7 cellular contexts compared by ENCODE assay signal in the genomic region with DNA sequence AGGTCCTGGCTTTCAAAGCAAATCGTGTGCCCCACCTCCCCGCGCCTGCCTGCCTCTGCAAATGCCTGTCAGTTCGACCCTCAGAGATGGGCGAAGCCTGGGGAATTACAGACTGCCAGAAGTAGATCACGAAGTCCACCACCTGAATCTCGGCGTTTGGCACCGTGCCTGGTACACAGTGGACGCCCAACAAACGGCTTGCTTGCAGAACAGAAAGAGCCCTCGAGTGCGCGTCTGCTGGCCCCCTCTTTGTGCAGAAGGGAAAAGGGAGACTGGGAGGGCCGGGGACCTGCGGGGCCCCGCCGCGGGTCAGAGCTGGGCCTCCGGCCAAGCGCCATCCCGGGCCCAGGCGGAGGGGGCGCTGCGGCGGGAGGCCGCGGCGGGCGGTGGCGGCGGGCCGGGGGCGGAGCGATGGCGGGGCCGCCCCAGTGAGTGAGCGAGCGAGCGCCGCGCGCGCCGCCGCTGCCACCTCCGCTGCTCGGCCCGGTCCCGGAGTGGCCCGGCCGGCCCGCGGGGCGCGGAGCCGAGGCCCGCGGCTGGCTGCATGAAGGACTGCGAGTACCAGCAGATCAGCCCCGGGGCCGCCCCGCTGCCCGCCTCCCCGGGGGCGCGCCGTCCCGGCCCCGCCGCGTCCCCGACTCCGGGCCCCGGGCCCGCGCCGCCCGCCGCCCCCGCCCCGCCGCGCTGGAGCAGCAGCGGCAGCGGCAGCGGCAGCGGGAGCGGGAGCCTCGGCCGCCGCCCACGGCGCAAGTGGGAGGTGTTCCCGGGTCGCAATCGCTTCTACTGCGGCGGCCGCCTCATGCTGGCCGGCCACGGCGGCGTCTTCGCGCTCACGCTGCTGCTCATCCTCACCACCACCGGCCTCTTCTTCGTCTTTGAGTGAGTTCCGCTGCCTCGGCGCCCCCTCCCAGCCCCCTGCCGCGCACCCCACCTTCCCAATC. TPM values are rescaled to one million over a fixed set of nuclear protein-coding genes. Genes with fewer than 3 reads are reported as not detected.
DNase-seq lines count a peak whose midpoint lies in the region; ATAC-seq, FAIRE-seq and TF ChIP-seq lines count a peak whose summit lies in the region.

A gene with protein sequence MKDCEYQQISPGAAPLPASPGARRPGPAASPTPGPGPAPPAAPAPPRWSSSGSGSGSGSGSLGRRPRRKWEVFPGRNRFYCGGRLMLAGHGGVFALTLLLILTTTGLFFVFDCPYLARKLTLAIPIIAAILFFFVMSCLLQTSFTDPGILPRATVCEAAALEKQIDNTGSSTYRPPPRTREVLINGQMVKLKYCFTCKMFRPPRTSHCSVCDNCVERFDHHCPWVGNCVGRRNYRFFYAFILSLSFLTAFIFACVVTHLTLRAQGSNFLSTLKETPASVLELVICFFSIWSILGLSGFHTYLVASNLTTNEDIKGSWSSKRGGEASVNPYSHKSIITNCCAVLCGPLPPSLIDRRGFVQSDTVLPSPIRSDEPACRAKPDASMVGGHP (plus strand): TSS at position 428 of the 941 bp plus-strand sequence. CDS start 117 bp downstream, at position 545.

- H3K9me3 ChIP-seq in keratinocyte (ENCODE audit: control insufficient read depth, low read depth, low read length) = no peaks in the 10 kb centered on the region

- dilution Hi-C loops in keratinocyte (cut with MboI; ENCODE audit: extremely low pct_ligation_motif_present, low sequenced_read_pairs) = no loop called here

- H3K27me3 Mint-ChIP-seq in central memory CD8-positive, alpha-beta T cell = no peaks in the 10 kb centered on the region

- peak; percentile 78 for ATAC-seq in HG02610 (IDR thresholded peaks at IDR 0.05; ENCODE audit: unreplicated experiment)
- ATAC-seq in central memory CD8-positive, alpha-beta T cell (replicated peaks; ENCODE audit: extremely low read depth, poor library complexity, severe bottlenecking) = peak; percentile 85

- H3K79me2 ChIP-seq in keratinocyte (ENCODE audit: control insufficient read depth, insufficient read depth, low read length) = peaks cover 40% of the 10 kb centered on the region

- TF ChIP-seq POLR2A in GM12891 (IDR thresholded peaks at IDR 0.05; ENCODE audit: low read depth, low read length) = peak; percentile 55; the same call in 1 of the 2 replicates

- H3K36me3 Mint-ChIP-seq in central memory CD8-positive, alpha-beta T cell (ENCODE audit: insufficient read depth) = peaks cover 11% of the 10 kb centered on the region

- DNase-seq in GM12891 (ENCODE audit: insufficient read length, low spot score) (peak; percentile 72), NCI-H2029 (lab: John Stamatoyannopoulos, UW) (peak; percentile 47), keratinocyte (ENCODE audit: low read depth, low spot score) (no peak)
- DNase-seq in activated CD4-positive, CD25-positive, alpha-beta regulatory T cell (lab: John Stamatoyannopoulos, UW) = peak; percentile 34 to 66 (median 54)
- DNase-seq in central memory CD8-positive, alpha-beta T cell (ENCODE audit: low spot score in 2 of 2) = peak; percentile 56
- peak in 2 of 3 donors; percentile 49 to 70 for DNase-seq in stimulated activated CD4-positive, alpha-beta T cell treated with anti-CD3 and anti-CD28 coated beads, Interleukin-12 subunit alpha, Interleukin-12 subunit beta, amount 100 ng/mL, for 48 hours (ENCODE audit: low read depth in 2 of 3, low spot score in 1 of 3)

- no peaks in the 10 kb centered on the region for H3K9me3 Mint-ChIP-seq in central memory CD8-positive, alpha-beta T cell

- H3K9ac ChIP-seq in keratinocyte (ENCODE audit: control insufficient read depth, extremely low read depth, insufficient read depth, low read length) = peak within 1 kb of the TSS; percentile 81

- H3K27ac ChIP-seq in keratinocyte (ENCODE audit: control insufficient read depth, insufficient read depth, low read length) = peak within 1 kb of the TSS; percentile 61

- FAIRE-seq in GM12891 (lab: Jason Lieb, UNC) (peak; percentile 77), keratinocyte (lab: Jason Lieb, UNC) (no peak)

- peak within 1 kb of the TSS; percentile 96 for H3K27ac Mint-ChIP-seq in central memory CD8-positive, alpha-beta T cell (ENCODE audit: low read depth)

- H3K4me1 ChIP-seq in keratinocyte (ENCODE audit: control insufficient read depth, extremely low read depth, insufficient read depth, low read length) = peaks cover 30% of the 10 kb centered on the region

- H3K9me1 ChIP-seq in keratinocyte (ENCODE audit: control insufficient read depth, extremely low read depth, insufficient read depth, low read length) = peaks cover 4% of the 10 kb centered on the region

- peak within 1 kb of the TSS; percentile 99 for H2AFZ ChIP-seq in keratinocyte (ENCODE audit: control insufficient read depth, low read length)

- peaks cover 45% of the 10 kb centered on the region for H3K4me1 Mint-ChIP-seq in central memory CD8-positive, alpha-beta T cell

- H3K4me3 ChIP-seq in keratinocyte (ENCODE audit: control insufficient read depth in 2 of 3, extremely low read depth in 1 of 3, insufficient read depth in 2 of 3, low read depth in 1 of 3, low read length in 3 of 3) = peak within 1 kb of the TSS; percentile 64 to 85 (median 68)

- H4K20me1 ChIP-seq in keratinocyte (ENCODE audit: control insufficient read depth, extremely low read depth, insufficient read depth, low read length) = no peaks in the 10 kb centered on the region

- H3K4me3 Mint-ChIP-seq in central memory CD8-positive, alpha-beta T cell = peak within 1 kb of the TSS; percentile 93

- peaks cover 2 to 15% of the 10 kb centered on the region in 2 experiments for H3K36me3 ChIP-seq in keratinocyte (ENCODE audit: control insufficient read depth in 2 of 2, extremely low read depth in 1 of 2, insufficient read depth in 2 of 2, low read length in 2 of 2)

- peak within 1 kb of the TSS; percentile 94 for H3K4me2 ChIP-seq in keratinocyte (ENCODE audit: control insufficient read depth, extremely low read depth, insufficient read depth, low read depth, low read length)

- no peaks in the 10 kb centered on the region for H3K27me3 ChIP-seq in keratinocyte (ENCODE audit: control insufficient read depth, extremely low read depth, insufficient read depth, low read length)

- TF ChIP-seq CTCF in keratinocyte (optimal IDR thresholded peaks at IDR 0.05 in 1 of 3, IDR thresholded peaks at IDR 0.05 in 1 of 3, conservative IDR thresholded peaks at IDR 0.05 in 1 of 3; ENCODE audit: extremely low read depth in 1 of 3, insufficient read depth in 2 of 3, low read length in 3 of 3) = peak in 2 of 3 experiments; percentile 43 to 63

TF ChIP-seq in GM12891, 5 proteins besides CTCF, POLR2A, EP300 and RAD21:
- TF ChIP-seq POLR2AphosphoS5 (IDR thresholded peaks at IDR 0.05; ENCODE audit: low read depth, low read length) (peak; percentile 52; the same call in 1 of the 2 replicates), TAF1 (IDR thresholded peaks at IDR 0.05; ENCODE audit: low read depth, low read length) (no peak)

RNA-seq across cellular contexts. Expression of the gene that starts here (rescaled TPM):
- polyA plus RNA-seq in GM12891 (2012; ENCODE audit: low read depth, missing spikeins) = 24.3 TPM
- polyA plus RNA-seq in keratinocyte = 18.1 to 32.0 TPM (median 22.6 TPM) in 3 replicates
- polyA plus RNA-seq in keratinocyte (2011; ENCODE audit: low read depth) = 14.0 TPM
- 22.3 and 28.7 TPM in 2 replicates for polyA plus RNA-seq in keratinocyte (2011; cell fraction: cytosol; rRNA removed)
- 27.8 and 32.9 TPM in 2 replicates for polyA plus RNA-seq in keratinocyte (2011; cell fraction: nucleus; rRNA removed)
- polyA plus RNA-seq in keratinocyte (2012; ENCODE audit: low replicate concordance) = 16.3 and 18.4 TPM in 2 replicates
- 21.5 to 62.9 TPM (median 45.1 TPM) in 3 replicates for polyA minus RNA-seq in keratinocyte
- polyA minus RNA-seq in keratinocyte (2011; cell fraction: cytosol; rRNA and poly(A)+ RNA removed) = 14.4 TPM
- polyA minus RNA-seq in keratinocyte (2011; cell fraction: nucleus; rRNA and poly(A)+ RNA removed) = 11.0 and 11.9 TPM in 2 replicates
